ENCODE assay signal across 12 cellular contexts in the genomic region with DNA sequence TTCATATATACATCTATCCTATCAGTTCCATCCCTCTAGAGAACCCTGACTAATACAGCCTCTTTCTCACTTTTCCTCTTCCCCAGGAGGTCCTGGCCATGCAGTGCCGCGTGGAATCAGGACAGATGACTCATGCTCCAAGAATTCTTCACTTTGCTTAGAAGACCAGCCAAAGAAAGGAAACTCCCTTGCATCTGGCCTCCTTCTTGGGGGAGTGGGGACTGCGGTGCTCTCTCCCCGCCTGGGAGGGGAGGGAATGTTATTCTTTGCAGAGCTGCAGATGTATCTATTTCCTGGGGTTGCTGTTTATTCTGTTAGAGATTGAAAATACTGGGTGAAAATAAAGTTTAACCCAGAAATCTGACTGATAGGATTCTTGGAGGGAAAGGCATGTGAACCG.
DNase-seq lines count a peak whose midpoint lies in the region; ATAC-seq and FAIRE-seq lines count a peak whose summit lies in the region.
"Had no signal": no experiment of that assay in that cellular context is flagged by ENCODE, and none has a peak within 500 bp of the region (broad histone marks: within the 10 kb centered on the region; RNA-seq: fewer than 3 reads in every experiment).

No MANE protein-coding gene starts in this region.

- H3K4me3 ChIP-seq in ACC112 (ENCODE audit: low read depth, low read length), result peak overlapping the region; percentile 11; the same call in 1 of the 2 replicates

- no peaks in the 10 kb centered on the region for H3K27me3 ChIP-seq in ACC112 (ENCODE audit: insufficient read depth, low read length)

- no peaks in the 10 kb centered on the region for H3K36me3 ChIP-seq in ACC112 (ENCODE audit: insufficient read depth, low read length)

- ATAC-seq in GM19023 (IDR thresholded peaks at IDR 0.05; ENCODE audit: unreplicated experiment), result no peak
- no peak for ATAC-seq in GM18868 (IDR thresholded peaks at IDR 0.05; ENCODE audit: unreplicated experiment)

- peak overlapping the region; percentile 47 for H3K27ac ChIP-seq in ACC112 (ENCODE audit: low read depth, low read length)

- DNase-seq in LHCN-M2 (ENCODE audit: low read depth) (peak; percentile 94), lung microvascular endothelial cell (ENCODE audit: low read depth in 2 of 2) (peak; percentile 10 to 96), T-helper 2 cell (no peak), SKM-1 (lab: John Stamatoyannopoulos, UW; ENCODE audit: unreplicated experiment) (no peak)
- DNase-seq: activated CD4-positive, alpha-beta T cell treated with anti-CD3 and anti-CD28 coated beads for 1 hour; CD4-positive, CD25-positive, alpha-beta regulatory T cell; hippocampal formation; NCI-H1105 treated with DMSO at 0.1 percent for 48 hours had no signal

- no peak overlapping the region for H2AFZ ChIP-seq in ACC112 (ENCODE audit: low read length, unreplicated experiment)

- H3K79me2 ChIP-seq in ACC112 (ENCODE audit: control insufficient read depth, insufficient read depth, low read length, unreplicated experiment), result no peaks in the 10 kb centered on the region

- peaks cover 24% of the 10 kb centered on the region for H3K4me1 ChIP-seq in ACC112 (ENCODE audit: control insufficient read depth, insufficient read depth, low read length, unreplicated experiment)

- peak; percentile 99 for FAIRE-seq in endometrium (lab: Jason Lieb, UNC)

Comparison
In these comparisons a context has a peak if more than half of its experiments do, and no peak if none do; other contexts are left out.
1. DNase-seq: peak in LHCN-M2 (single experiment) and lung microvascular endothelial cell (2 of 2); none in T-helper 2 cell (0 of 5) and SKM-1 (single experiment).